In genomic region chr7:55515569-55516279, GRCh38 we compare ENCODE assay signal across 9 cellular contexts. TPM values are rescaled to one million over a fixed set of nuclear protein-coding genes. Genes with fewer than 3 reads are reported as not detected.
A peak's percentile ranks its signal among the peaks of the same experiment; 100 is the strongest.
DNase-seq lines count a peak whose midpoint lies in the region; ATAC-seq and TF ChIP-seq lines count a peak whose summit lies in the region.
"Had no signal": no experiment of that assay in that cellular context is flagged by ENCODE, and none has a peak within 500 bp of the region (broad histone marks: within the 10 kb centered on the region; RNA-seq: fewer than 3 reads in every experiment).

No MANE protein-coding gene starts in this region.

- no peaks in the 10 kb centered on the region for H3K27me3 ChIP-seq in foreskin keratinocyte

- H3K4me1 ChIP-seq in foreskin keratinocyte, result no peaks in the 10 kb centered on the region
- H3K4me1 ChIP-seq: A549 had no signal

- H3K9me3 Mint-ChIP-seq in activated CD4-positive, alpha-beta T cell treated with anti-CD3 and anti-CD28 coated beads, Interleukin-2, amount 10 ng/mL, durations not matched to agents 24 days and 14 days, result no peaks in the 10 kb centered on the region
- no peaks in the 10 kb centered on the region for H3K9me3 Mint-ChIP-seq in T-helper 1 cell treated with Interleukin-12 subunit alpha and Interleukin-12 subunit beta and Interleukin-4 antibody, amounts not matched to agents 30 μg/mL and 1 μg/mL, for 36 hours
- H3K9me3 Mint-ChIP-seq in nephron progenitor cell, result no peaks in the 10 kb centered on the region

- no peak for DNase-seq in activated CD4-positive, alpha-beta T cell treated with anti-CD3 and anti-CD28 coated beads, Interleukin-2, amount 10 ng/mL, durations not matched to agents 24 days and 14 days
- no peak for DNase-seq in activated CD4-positive, alpha-beta T cell treated with anti-CD3 and anti-CD28 coated beads, Interleukin-2, amount 50 U/mL, for 48 hours
- DNase-seq in nephron progenitor cell (no peak), superior temporal gyrus (ENCODE audit: extremely low spot score) (no peak), foreskin keratinocyte (no peak), DMS153 (lab: John Stamatoyannopoulos, UW) (no peak)

- no peaks in the 10 kb centered on the region for H3K27me3 Mint-ChIP-seq in activated CD4-positive, alpha-beta T cell treated with anti-CD3 and anti-CD28 coated beads, Interleukin-2, amount 10 ng/mL, durations not matched to agents 24 days and 14 days
- no peaks in the 10 kb centered on the region for H3K27me3 Mint-ChIP-seq in T-helper 1 cell treated with Interleukin-12 subunit alpha and Interleukin-12 subunit beta and Interleukin-4 antibody, amounts not matched to agents 30 μg/mL and 1 μg/mL, for 36 hours (ENCODE audit: low read depth)
- no peaks in the 10 kb centered on the region for H3K27me3 Mint-ChIP-seq in nephron progenitor cell (ENCODE audit: low read depth, poor library complexity)

- peaks cover 47% of the 10 kb centered on the region for H3K4me1 Mint-ChIP-seq in activated CD4-positive, alpha-beta T cell treated with anti-CD3 and anti-CD28 coated beads, Interleukin-2, amount 10 ng/mL, durations not matched to agents 24 days and 14 days
- peaks cover 72% of the 10 kb centered on the region for H3K4me1 Mint-ChIP-seq in T-helper 1 cell treated with Interleukin-12 subunit alpha and Interleukin-12 subunit beta and Interleukin-4 antibody, amounts not matched to agents 30 μg/mL and 1 μg/mL, for 36 hours (ENCODE audit: low read depth)
- H3K4me1 Mint-ChIP-seq in nephron progenitor cell, result no peaks in the 10 kb centered on the region

- TF ChIP-seq CTCF in nephron progenitor cell (IDR thresholded peaks at IDR 0.05), result no peak
- no peak for TF ChIP-seq CTCF in foreskin keratinocyte (conservative IDR thresholded peaks at IDR 0.05)

- H3K36me3 Mint-ChIP-seq in activated CD4-positive, alpha-beta T cell treated with anti-CD3 and anti-CD28 coated beads, Interleukin-2, amount 10 ng/mL, durations not matched to agents 24 days and 14 days (ENCODE audit: low read depth), result peaks cover 56% of the 10 kb centered on the region
- H3K36me3 Mint-ChIP-seq in T-helper 1 cell treated with Interleukin-12 subunit alpha and Interleukin-12 subunit beta and Interleukin-4 antibody, amounts not matched to agents 30 μg/mL and 1 μg/mL, for 36 hours (ENCODE audit: low read depth), result peaks cover 65% of the 10 kb centered on the region
- peaks cover 15% of the 10 kb centered on the region for H3K36me3 Mint-ChIP-seq in nephron progenitor cell (ENCODE audit: low read depth)

- ATAC-seq in GM21825 (IDR thresholded peaks at IDR 0.05; ENCODE audit: unreplicated experiment), result peak; percentile 31
- no peak for ATAC-seq in foreskin keratinocyte
- ATAC-seq: A549 had no signal

- peak overlapping the region; percentile 56 for H3K27ac Mint-ChIP-seq in activated CD4-positive, alpha-beta T cell treated with anti-CD3 and anti-CD28 coated beads, Interleukin-2, amount 10 ng/mL, durations not matched to agents 24 days and 14 days
- H3K27ac Mint-ChIP-seq in T-helper 1 cell treated with Interleukin-12 subunit alpha and Interleukin-12 subunit beta and Interleukin-4 antibody, amounts not matched to agents 30 μg/mL and 1 μg/mL, for 36 hours, result peak overlapping the region; percentile 74
- H3K27ac Mint-ChIP-seq in nephron progenitor cell, result peak overlapping the region; percentile 0

- H3K27ac ChIP-seq in foreskin keratinocyte, result no peak overlapping the region
- H3K27ac ChIP-seq: A549 had no signal

- intact Hi-C loops in activated CD4-positive, alpha-beta T cell treated with anti-CD3 and anti-CD28 coated beads, Interleukin-2, amount 10 ng/mL, durations not matched to agents 24 days and 14 days (cut with micrococcal nuclease), result loop anchor here (2.0 to 5.0 kb wide), 3 partner anchors 55 to 208 kb away; no protein-coding TSS in a partner anchor

- peak overlapping the region; percentile 5 for H3K4me3 Mint-ChIP-seq in activated CD4-positive, alpha-beta T cell treated with anti-CD3 and anti-CD28 coated beads, Interleukin-2, amount 10 ng/mL, durations not matched to agents 24 days and 14 days
- H3K4me3 Mint-ChIP-seq in T-helper 1 cell treated with Interleukin-12 subunit alpha and Interleukin-12 subunit beta and Interleukin-4 antibody, amounts not matched to agents 30 μg/mL and 1 μg/mL, for 36 hours, result peak overlapping the region; percentile 45
- H3K4me3 Mint-ChIP-seq in nephron progenitor cell, result no peak overlapping the region

RNA-seq across cellular contexts. Expression of gene VOPP1, which starts 56.6 kb away (rescaled TPM):
- 87.4 and 90.6 TPM in 2 replicates for total RNA-seq in activated CD4-positive, alpha-beta T cell treated with anti-CD3 and anti-CD28 coated beads, Interleukin-2, amount 10 ng/mL, durations not matched to agents 24 days and 14 days
- total RNA-seq in foreskin keratinocyte, result 88.1 and 94.1 TPM in 2 replicates
- 53.3 and 64.8 TPM in 2 replicates for polyA plus RNA-seq in foreskin keratinocyte

Comparison
In these comparisons a context has a peak if more than half of its experiments do, and no peak if none do; other contexts are left out.
1. H3K27ac Mint-ChIP-seq: peak in every context shown above with its lines; median percentile 74 in T-helper 1 cell treated with Interleukin-12 subunit alpha and Interleukin-12 subunit beta and Interleukin-4 antibody, amounts not matched to agents 30 μg/mL and 1 μg/mL, for 36 hours; 56 in activated CD4-positive, alpha-beta T cell treated with anti-CD3 and anti-CD28 coated beads, Interleukin-2, amount 10 ng/mL, durations not matched to agents 24 days and 14 days; 0 in nephron progenitor cell.